17 cellular contexts compared by ENCODE assay signal in genomic region chr16:53982631-53983042, GRCh38.
"Had no signal": no experiment of that assay in that cellular context is flagged by ENCODE, and none has a peak within 500 bp of the region (broad histone marks: within the 10 kb centered on the region; RNA-seq: fewer than 3 reads in every experiment).

No MANE protein-coding gene starts in this region.

- H3K27ac ChIP-seq: ascending aorta, neutrophil, parathyroid adenoma, tibial nerve, uterus had no signal

- DNase-seq: activated CD4-positive, alpha-beta T cell treated with anti-CD3 and anti-CD28 coated beads, Interleukin-2, amount 50 U/mL, for 1 hour; activated CD8-positive, alpha-beta memory T cell treated with anti-CD3 and anti-CD28 coated beads, Interleukin-2, amount 50 U/mL, for 4 hours; activated effector memory CD4-positive, alpha-beta T cell treated with Interleukin-2 at 50 U/mL for 16 hours; activated T-cell treated with anti-CD3 and anti-CD28 coated beads, Interleukin-2, amount 50 U/mL, for 48 hours; cerebellar nuclear complex; effector memory CD8-positive, alpha-beta T cell; mesenchymal stem cell; natural killer cell; small intestine; stimulated activated CD4-positive, alpha-beta T cell treated with anti-CD3 and anti-CD28 coated beads, Interleukin-15, amount 100 ng/mL, for 24 hours; stimulated activated CD4-positive, alpha-beta T cell treated with anti-CD3 and anti-CD28 coated beads, Interleukin-2, amount 100 ng/mL, for 48 hours; T1000; uterus had no signal

- H3K9me3 ChIP-seq: ascending aorta, neutrophil, tibial nerve, uterus had no signal

- H3K4me1 ChIP-seq: ascending aorta, tibial nerve, uterus had no signal

- H3K27me3 ChIP-seq: ascending aorta, neutrophil, tibial nerve, uterus had no signal

- H3K9ac ChIP-seq: parathyroid adenoma had no signal

- H3K79me2 ChIP-seq: parathyroid adenoma had no signal

- H3K4me3 ChIP-seq: ascending aorta, tibial nerve, uterus had no signal

- FAIRE-seq: small intestine had no signal

- H3K36me3 ChIP-seq: ascending aorta, neutrophil, tibial nerve, uterus had no signal

- H2AFZ ChIP-seq: parathyroid adenoma had no signal

- ATAC-seq: effector memory CD8-positive, alpha-beta T cell; natural killer cell had no signal
